8 cellular contexts compared by ENCODE assay signal in genomic region chr7:138001529-138002095, GRCh38. TPM values are rescaled to one million over a fixed set of nuclear protein-coding genes. Genes with fewer than 3 reads are reported as not detected.
DNase-seq lines count a peak whose midpoint lies in the region; ATAC-seq and TF ChIP-seq lines count a peak whose summit lies in the region.

A gene with protein sequence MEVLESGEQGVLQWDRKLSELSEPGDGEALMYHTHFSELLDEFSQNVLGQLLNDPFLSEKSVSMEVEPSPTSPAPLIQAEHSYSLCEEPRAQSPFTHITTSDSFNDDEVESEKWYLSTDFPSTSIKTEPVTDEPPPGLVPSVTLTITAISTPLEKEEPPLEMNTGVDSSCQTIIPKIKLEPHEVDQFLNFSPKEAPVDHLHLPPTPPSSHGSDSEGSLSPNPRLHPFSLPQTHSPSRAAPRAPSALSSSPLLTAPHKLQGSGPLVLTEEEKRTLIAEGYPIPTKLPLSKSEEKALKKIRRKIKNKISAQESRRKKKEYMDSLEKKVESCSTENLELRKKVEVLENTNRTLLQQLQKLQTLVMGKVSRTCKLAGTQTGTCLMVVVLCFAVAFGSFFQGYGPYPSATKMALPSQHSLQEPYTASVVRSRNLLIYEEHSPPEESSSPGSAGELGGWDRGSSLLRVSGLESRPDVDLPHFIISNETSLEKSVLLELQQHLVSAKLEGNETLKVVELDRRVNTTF (minus strand): TSS chr7:138002086. CDS start chr7:138001705, 381 bp downstream.

- H3K27me3 ChIP-seq in parathyroid adenoma (ENCODE audit: control insufficient read depth, insufficient read depth, low read length) (no peaks in the 10 kb centered on the region), upper lobe of left lung (no peaks in the 10 kb centered on the region)

- ATAC-seq in GM19035 (IDR thresholded peaks at IDR 0.05; ENCODE audit: unreplicated experiment) = peak; percentile 41
- ATAC-seq in HG03378 (IDR thresholded peaks at IDR 0.05; ENCODE audit: unreplicated experiment) = peak; percentile 15
- peak; percentile 68 to 86 for ATAC-seq in upper lobe of left lung (ENCODE audit: low FRiP score in 2 of 2)

- TF ChIP-seq POLR2A in upper lobe of left lung (IDR thresholded peaks at IDR 0.05) = peak in 3 of 4 donors; percentile 62 to 86 (median 83)

- intact Hi-C loops in head of caudate nucleus (cut with DNase I) = no loop called here

- peak within 1 kb of the TSS; percentile 83 for H3K27ac ChIP-seq in parathyroid adenoma
- H3K27ac ChIP-seq in upper lobe of left lung = peak within 1 kb of the TSS; percentile 89 to 95 (median 94)

- DNase-seq in AG08396 (ENCODE audit: low spot score) (peak; percentile 37), SHP77 (lab: John Stamatoyannopoulos, UW) (peak; percentile 72 to 86), head of caudate nucleus (peak in 40 of 42 donors; percentile 32 to 83 (median 65)), upper lobe of left lung (peak; percentile 83 to 94)
- DNase-seq in activated naive CD4-positive, alpha-beta T cell treated with Interleukin-2 at 50 U/mL for 16 hours = peak; percentile 75

- H3K4me2 ChIP-seq in parathyroid adenoma (ENCODE audit: low read length) = peak within 1 kb of the TSS; percentile 77

- TF ChIP-seq EP300 in upper lobe of left lung (IDR thresholded peaks at IDR 0.05) = no peak

- no peaks in the 10 kb centered on the region for H3K36me3 ChIP-seq in parathyroid adenoma (ENCODE audit: control insufficient read depth, insufficient read depth, low read length)
- no peaks in the 10 kb centered on the region for H3K36me3 ChIP-seq in upper lobe of left lung

- peaks cover 27% of the 10 kb centered on the region for H3K79me2 ChIP-seq in parathyroid adenoma

- H3K9ac ChIP-seq in parathyroid adenoma = peak within 1 kb of the TSS; percentile 33

- H3K4me3 ChIP-seq in parathyroid adenoma (ENCODE audit: low read depth, low read length) = peak within 1 kb of the TSS; percentile 75
- peak within 1 kb of the TSS; percentile 71 to 98 (median 86) for H3K4me3 ChIP-seq in upper lobe of left lung

- TF ChIP-seq CTCF in parathyroid adenoma (IDR thresholded peaks at IDR 0.05) (no peak), upper lobe of left lung (IDR thresholded peaks at IDR 0.05) (no peak)

- H3K4me1 ChIP-seq in parathyroid adenoma (peaks cover 14% of the 10 kb centered on the region), upper lobe of left lung (peaks cover 19 to 31% (median 21%) of the 10 kb centered on the region in 4 donors)

- peak within 1 kb of the TSS; percentile 82 for H2AFZ ChIP-seq in parathyroid adenoma

- WGBS in upper lobe of left lung, 2 donors = 1 to 2% methylated on average over 13 to 18 of the region's 47 CpGs

- H3K9me3 ChIP-seq in parathyroid adenoma (ENCODE audit: control insufficient read depth, low read length) = no peaks in the 10 kb centered on the region
- H3K9me3 ChIP-seq in upper lobe of left lung = no peaks in the 10 kb centered on the region

RNA-seq across cellular contexts. Expression of the gene that starts here (rescaled TPM):
- 10 to 100 TPM; 26.9 to 73.5 (median 34.2) TPM for total RNA-seq in upper lobe of left lung

Comparison
In these comparisons a context has a peak if more than half of its experiments do, and no peak if none do; other contexts are left out.
1. Peak in every context shown above with its lines: DNase-seq, ATAC-seq, H3K4me3 ChIP-seq and H3K27ac ChIP-seq.
2. DNase-seq: peak in every context shown above with its lines; median percentile 88 in upper lobe of left lung; 79 in SHP77; 75 in activated naive CD4-positive, alpha-beta T cell treated with Interleukin-2 at 50 U/mL for 16 hours; 65 in head of caudate nucleus; 37 in AG08396.
3. ATAC-seq: peak in every context shown above with its lines; median percentile 77 in upper lobe of left lung; 41 in GM19035; 15 in HG03378.